28 cellular contexts compared by ENCODE assay signal in genomic region chr6:14143305-14143704, GRCh38.
"Had no signal": no experiment of that assay in that cellular context is flagged by ENCODE, and none has a peak within 500 bp of the region (broad histone marks: within the 10 kb centered on the region; RNA-seq: fewer than 3 reads in every experiment).

No MANE protein-coding gene starts in this region.

- H3K36me3 ChIP-seq: left lung, lower lobe of right lung, ovary, right atrium auricular region, stomach, thyroid gland, transverse colon, upper lobe of right lung had no signal

- H3K36me3 Mint-ChIP-seq: immature natural killer cell; mesothelial cell of epicardium; natural killer cell treated with Interleukin-12 subunit alpha and Interleukin-12 subunit beta and Interleukin-15 and Interleukin-18, amount 100 ng/mL, for 72 hours had no signal

- H3K9me3 Mint-ChIP-seq: immature natural killer cell; mesothelial cell of epicardium; naive thymus-derived CD4-positive, alpha-beta T cell; natural killer cell treated with Interleukin-12 subunit alpha and Interleukin-12 subunit beta and Interleukin-15 and Interleukin-18, amount 100 ng/mL, for 72 hours had no signal

- H3K4me1 ChIP-seq: right atrium auricular region, transverse colon had no signal

- H3K4me3 Mint-ChIP-seq: immature natural killer cell; mesothelial cell of epicardium; naive thymus-derived CD4-positive, alpha-beta T cell; natural killer cell treated with Interleukin-12 subunit alpha and Interleukin-12 subunit beta and Interleukin-15 and Interleukin-18, amount 100 ng/mL, for 72 hours; stimulated activated naive B cell treated with anti-CD40 and anti-IgM and Interleukin-4, amounts not matched to agents 10 μg/mL and 1 μg/mL and 100 μg/mL, for 72 hours had no signal

- H3K27me3 Mint-ChIP-seq: naive thymus-derived CD4-positive, alpha-beta T cell; natural killer cell treated with Interleukin-12 subunit alpha and Interleukin-12 subunit beta and Interleukin-15 and Interleukin-18, amount 100 ng/mL, for 72 hours; stimulated activated naive B cell treated with anti-CD40 and anti-IgM and Interleukin-4, amounts not matched to agents 10 μg/mL and 1 μg/mL and 100 μg/mL, for 72 hours had no signal

- DNase-seq: hippocampal formation; immature natural killer cell; kidney; left colon; left lung; lower lobe of right lung; mammary epithelial cell; mesendoderm; naive thymus-derived CD4-positive, alpha-beta T cell; occipital lobe; ovary; stimulated activated CD4-positive, alpha-beta T cell treated with anti-CD3 and anti-CD28 coated beads, Interleukin-12 subunit alpha, Interleukin-12 subunit beta, amount 100 ng/mL, for 4 hours; stimulated activated CD4-positive, alpha-beta T cell treated with anti-CD3 and anti-CD28 coated beads, Interleukin-15, amount 100 ng/mL, for 24 hours; stimulated activated CD4-positive, alpha-beta T cell treated with anti-CD3 and anti-CD28 coated beads, Interleukin-2, amount 100 ng/mL, for 24 hours; stimulated activated CD4-positive, alpha-beta T cell treated with anti-CD3 and anti-CD28 coated beads, Interleukin-4, amount 100 ng/mL, for 1 hour; stimulated activated naive B cell treated with anti-CD40 and anti-IgM and Interleukin-4, amounts not matched to agents 10 μg/mL and 1 μg/mL and 100 μg/mL, for 72 hours; stimulated activated naive CD8-positive, alpha-beta T cell treated with anti-CD3 and anti-CD28 coated beads, Interleukin-15, Interleukin-2, amounts not matched to agents 100 U/mL and 50 U/mL, for 24 hours; stomach; testis; transverse colon; upper lobe of right lung had no signal

- ATAC-seq: left lung; lower lobe of right lung; naive thymus-derived CD4-positive, alpha-beta T cell; natural killer cell treated with Interleukin-12 subunit alpha and Interleukin-12 subunit beta and Interleukin-15 and Interleukin-18, amount 100 ng/mL, for 72 hours; sciatic nerve; stimulated activated naive B cell treated with anti-CD40 and anti-IgM and Interleukin-4, amounts not matched to agents 10 μg/mL and 1 μg/mL and 100 μg/mL, for 72 hours; stimulated activated naive CD8-positive, alpha-beta T cell treated with anti-CD3 and anti-CD28 coated beads, Interleukin-15, Interleukin-2, amounts not matched to agents 100 U/mL and 50 U/mL, for 24 hours; upper lobe of right lung had no signal

- H3K27ac ChIP-seq: left lung, lower lobe of right lung, ovary, right atrium auricular region, skin epidermis, stomach, testis, thyroid gland, transverse colon, upper lobe of right lung had no signal

- H3K4me3 ChIP-seq: left lung, lower lobe of right lung, ovary, right atrium auricular region, skin epidermis, stomach, testis, thyroid gland, transverse colon, upper lobe of right lung had no signal

- H3K9me3 ChIP-seq: left lung, lower lobe of right lung, ovary, right atrium auricular region, stomach, testis, thyroid gland, transverse colon, upper lobe of right lung had no signal

- H3K27ac Mint-ChIP-seq: mesothelial cell of epicardium, progenitor cell of endocrine pancreas had no signal

- H3K27me3 ChIP-seq: left lung, ovary, right atrium auricular region, stomach, testis, thyroid gland, transverse colon, upper lobe of right lung had no signal
